Comparison of ENCODE assay signal across 9 cellular contexts in the genomic region with DNA sequence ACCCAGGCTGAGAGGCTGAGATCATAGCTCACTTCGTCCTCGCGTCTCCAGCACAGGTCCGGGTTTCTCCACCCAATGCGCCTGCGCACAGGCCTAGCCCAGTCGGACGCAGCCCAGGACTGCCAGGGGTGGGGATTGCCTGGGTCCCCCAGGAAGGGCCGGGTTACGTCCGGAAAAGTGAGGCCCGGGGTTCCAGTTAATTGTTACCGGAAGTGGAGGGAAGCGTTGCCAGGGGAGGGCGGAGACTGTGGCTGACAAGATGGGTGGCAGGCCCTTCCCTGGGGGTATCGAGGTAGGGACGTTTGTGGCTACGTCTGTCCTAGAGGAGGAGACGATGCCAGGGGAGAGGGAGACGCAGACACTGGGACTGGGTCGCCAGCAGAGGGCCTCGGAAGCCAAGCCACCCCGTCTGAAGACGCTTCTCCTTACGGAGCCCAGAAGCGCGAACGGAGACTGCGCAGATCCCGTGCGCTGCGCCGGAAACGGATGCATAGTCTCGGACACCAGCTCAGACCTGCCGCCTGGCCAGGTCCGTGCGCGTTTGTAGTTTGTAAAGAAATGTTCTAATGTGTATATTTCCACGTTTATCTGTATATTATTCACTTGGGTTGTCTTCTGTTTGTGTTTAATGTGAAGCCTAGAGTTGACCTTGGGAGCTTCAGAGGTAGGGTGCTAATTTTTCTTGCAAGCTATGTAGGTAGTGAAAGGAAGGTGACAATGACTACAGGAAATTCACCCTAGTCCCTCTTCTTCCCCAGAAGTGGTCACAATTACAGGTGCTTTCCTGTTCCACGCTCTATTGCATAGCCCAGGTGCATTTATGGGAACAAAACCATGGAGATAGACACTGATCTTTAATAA. TPM values are rescaled to one million over a fixed set of nuclear protein-coding genes. Genes with fewer than 3 reads are reported as not detected.
DNase-seq lines count a peak whose midpoint lies in the region; ATAC-seq and TF ChIP-seq lines count a peak whose summit lies in the region.
"Had no signal": no experiment of that assay in that cellular context is flagged by ENCODE, and none has a peak within 500 bp of the region (broad histone marks: within the 10 kb centered on the region; RNA-seq: fewer than 3 reads in every experiment).

No MANE protein-coding gene starts in this region.

- H3K27me3 ChIP-seq in duodenal mucosa (ENCODE audit: control insufficient read depth in 1 of 2, insufficient read depth in 2 of 2, low read length in 2 of 2), result no peaks in the 10 kb centered on the region
- no peaks in the 10 kb centered on the region for H3K27me3 ChIP-seq in lower lobe of right lung (ENCODE audit: low read depth)

- peaks cover 21 to 39% of the 10 kb centered on the region in 2 donors for H3K36me3 ChIP-seq in duodenal mucosa (ENCODE audit: control insufficient read depth in 1 of 2, insufficient read depth in 2 of 2, low read length in 2 of 2)
- peaks cover 58% of the 10 kb centered on the region for H3K36me3 ChIP-seq in lower lobe of right lung

- peaks cover 19 to 33% of the 10 kb centered on the region in 2 donors for H3K4me1 ChIP-seq in duodenal mucosa (ENCODE audit: control insufficient read depth in 1 of 2, insufficient read depth in 2 of 2, low read length in 2 of 2)
- peaks cover 52% of the 10 kb centered on the region for H3K4me1 ChIP-seq in lower lobe of right lung

- DNase-seq in C1 segment of cervical spinal cord (lab: John Stamatoyannopoulos, UW), result peak; percentile 44 to 96 (median 84)
- peak; percentile 80 for DNase-seq in NCI-H774 (lab: John Stamatoyannopoulos, UW)
- peak; percentile 94 to 96 for DNase-seq in activated CD4-positive, alpha-beta T cell treated with anti-CD3 and anti-CD28 coated beads, Interleukin-2, amount 50 U/mL, for 48 hours
- DNase-seq in lower lobe of right lung, result peak; percentile 95
- peak; percentile 62 to 73 (median 65) for DNase-seq in stimulated activated CD4-positive, alpha-beta T cell treated with anti-CD3 and anti-CD28 coated beads, TNF-alpha, amount 100 ng/mL, for 1 hour (ENCODE audit: low read depth in 3 of 3, low spot score in 1 of 3)

- peak overlapping the region; percentile 89 for H3K27ac ChIP-seq in duodenal mucosa (ENCODE audit: low read depth, low read length)
- H3K27ac ChIP-seq in lower lobe of right lung, result peak overlapping the region; percentile 86

- intact Hi-C loops in lower lobe of right lung (cut with DNase I), result no loop called here

- TF ChIP-seq CTCF in lower lobe of right lung (IDR thresholded peaks at IDR 0.05), result peak; percentile 64

- no peaks in the 10 kb centered on the region for H3K9me3 ChIP-seq in duodenal mucosa (ENCODE audit: control insufficient read depth in 1 of 2, low read length in 2 of 2)
- H3K9me3 ChIP-seq in lower lobe of right lung, result no peaks in the 10 kb centered on the region

- peak overlapping the region; percentile 83 to 93 for H3K4me3 ChIP-seq in duodenal mucosa (ENCODE audit: low read depth in 1 of 2, low read length in 2 of 2)
- H3K4me3 ChIP-seq in lower lobe of right lung, result peak overlapping the region; percentile 55

- ATAC-seq in GM19328 (IDR thresholded peaks at IDR 0.05; ENCODE audit: unreplicated experiment) (peak; percentile 62), HG03469 (IDR thresholded peaks at IDR 0.05; ENCODE audit: unreplicated experiment) (peak; percentile 45), lower lobe of right lung (peak; percentile 96 to 97)

- peak overlapping the region; percentile 72 to 91 for H3K9ac ChIP-seq in duodenal mucosa (ENCODE audit: low read depth in 1 of 2, low read length in 2 of 2)

RNA-seq across cellular contexts. Expression of a gene that starts 7.3 kb away (rescaled TPM):
- 145 TPM for total RNA-seq in lower lobe of right lung

RNA-seq across cellular contexts. Expression of a gene that starts 7.6 kb away (rescaled TPM):
- total RNA-seq in lower lobe of right lung, result 44.6 TPM

RNA-seq across cellular contexts. Expression of a gene that starts 32.4 kb away (rescaled TPM):
- not detected for total RNA-seq in lower lobe of right lung
- total RNA-seq: subcutaneous adipose tissue had no signal

Comparison
In these comparisons a context has a peak if more than half of its experiments do, and no peak if none do; other contexts are left out.
1. Peak in every context shown above with its lines: DNase-seq, ATAC-seq, H3K4me3 ChIP-seq and H3K27ac ChIP-seq.
2. ATAC-seq: peak in every context shown above with its lines; median percentile 96 in lower lobe of right lung; 62 in GM19328; 45 in HG03469.